1 cellular context compared by ENCODE assay signal in the genomic region with DNA sequence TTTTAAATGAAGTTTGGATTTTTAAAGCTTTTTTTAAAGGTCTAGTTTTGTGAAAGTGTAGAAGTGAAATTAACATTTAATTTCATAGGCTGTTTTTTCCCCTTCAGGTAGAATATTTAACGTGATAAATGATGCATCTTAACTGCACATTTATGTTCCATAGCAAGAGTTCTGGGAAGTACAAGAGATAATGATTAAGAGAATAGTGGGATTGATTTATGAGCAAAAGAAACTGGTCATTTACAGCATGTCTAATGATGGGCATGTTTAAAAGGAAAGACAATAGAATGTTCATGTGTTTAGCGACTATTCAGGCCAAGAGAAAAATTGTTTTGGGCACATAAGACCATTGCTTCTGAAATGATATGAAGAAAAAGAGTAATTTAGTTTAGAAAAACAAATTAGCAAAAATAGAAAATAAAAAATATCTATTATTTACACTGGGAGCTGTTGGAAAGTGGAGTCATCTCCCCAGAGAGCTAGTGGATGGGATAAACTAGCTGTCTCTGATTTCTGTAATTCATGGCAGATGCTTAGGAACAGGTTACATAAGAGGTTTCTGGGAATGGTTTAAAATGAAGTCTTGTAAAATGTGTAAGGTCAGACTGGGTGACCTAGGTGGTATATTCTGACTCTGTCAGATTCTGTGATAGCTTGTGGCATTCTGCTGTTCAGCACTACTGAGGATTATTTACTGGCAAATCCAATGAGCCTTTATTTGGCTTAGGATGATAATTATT.
TF ChIP-seq lines count a peak whose summit lies in the region.

No MANE protein-coding gene starts in this region.

TF ChIP-seq in HEK293, 187 proteins besides CTCF, POLR2A, EP300 and RAD21 (continued from another document):
- 0 out of 2 replicates have a peak, but pooled peaks have one; percentile 44 for TF ChIP-seq PRDM6 (tag by site-specific recombination; IDR thresholded peaks at IDR 0.05)
